In genomic region chr14:52922656-52923055, GRCh38 we compare ENCODE assay signal across 14 cellular contexts. TPM values are rescaled to one million over a fixed set of nuclear protein-coding genes. Genes with fewer than 3 reads are reported as not detected.
A peak's percentile ranks its signal among the peaks of the same experiment; 100 is the strongest.
DNase-seq lines count a peak whose midpoint lies in the region; ATAC-seq, FAIRE-seq and TF ChIP-seq lines count a peak whose summit lies in the region.
"Had no signal": no experiment of that assay in that cellular context is flagged by ENCODE, and none has a peak within 500 bp of the region (broad histone marks: within the 10 kb centered on the region; RNA-seq: fewer than 3 reads in every experiment).

No MANE protein-coding gene starts in this region.

- no peak for TF ChIP-seq POLR2A in erythroblast (IDR thresholded peaks at IDR 0.05; ENCODE audit: low read length)

- no peak for TF ChIP-seq CTCF in left ventricle myocardium inferior (IDR thresholded peaks at IDR 0.05; ENCODE audit: borderline replicate concordance)
- no peak for TF ChIP-seq CTCF in astrocyte (IDR thresholded peaks at IDR 0.05; ENCODE audit: insufficient read depth, low read depth, low read length)
- no peak for TF ChIP-seq CTCF in kidney (IDR thresholded peaks at IDR 0.05; ENCODE audit: borderline replicate concordance, extremely low read depth, insufficient read depth)

- H3K4me3 ChIP-seq in left ventricle myocardium inferior (no peak overlapping the region), astrocyte (ENCODE audit: insufficient read depth, low read depth, low read length) (no peak overlapping the region), kidney (ENCODE audit: low read length in 2 of 2) (no peak overlapping the region)
- H3K4me3 ChIP-seq: lung had no signal

- H3K79me2 ChIP-seq in astrocyte (ENCODE audit: insufficient read depth, low read length) = peaks cover 100% of the 10 kb centered on the region

- H3K9me3 Mint-ChIP-seq in astrocyte (ENCODE audit: unreplicated experiment) = no peaks in the 10 kb centered on the region

- no peak overlapping the region for H3K4me3 Mint-ChIP-seq in astrocyte (ENCODE audit: unreplicated experiment)

- H2AFZ ChIP-seq in astrocyte (ENCODE audit: low read depth, low read length) = no peak overlapping the region

- H3K27ac ChIP-seq in left ventricle myocardium inferior (replicated peaks) = peak overlapping the region; percentile 1
- H3K27ac ChIP-seq in astrocyte (ENCODE audit: low read depth, low read length) = peak overlapping the region; percentile 31
- peak overlapping the region; percentile 59 to 71 for H3K27ac ChIP-seq in kidney (ENCODE audit: low read depth in 2 of 2, low read length in 2 of 2)

- H4K20me1 ChIP-seq in astrocyte (ENCODE audit: insufficient read depth, low read length) = peaks cover 97% of the 10 kb centered on the region

- peaks cover 3% of the 10 kb centered on the region for H3K36me3 ChIP-seq in left ventricle myocardium inferior
- peaks cover 4% of the 10 kb centered on the region for H3K36me3 ChIP-seq in astrocyte (ENCODE audit: insufficient read depth, low read length)
- H3K36me3 ChIP-seq in kidney (ENCODE audit: control insufficient read depth in 1 of 2, insufficient read depth in 2 of 2, low read length in 2 of 2) = no peaks in the 10 kb centered on the region

- H3K9me3 ChIP-seq in left ventricle myocardium inferior (replicated peaks) (no peaks in the 10 kb centered on the region), astrocyte (ENCODE audit: insufficient read depth, low read depth, low read length) (no peaks in the 10 kb centered on the region), kidney (ENCODE audit: control insufficient read depth in 1 of 2, low read length in 2 of 2) (no peaks in the 10 kb centered on the region)

- H3K36me3 Mint-ChIP-seq in astrocyte (ENCODE audit: low read depth, unreplicated experiment) = peaks cover 11% of the 10 kb centered on the region

- H3K27me3 Mint-ChIP-seq in astrocyte (ENCODE audit: low read depth, unreplicated experiment) = no peaks in the 10 kb centered on the region

- DNase-seq in left ventricle myocardium inferior (no peak), Right ventricle myocardium superior (no peak), astrocyte (ENCODE audit: low read depth) (peak; percentile 83), kidney (no peak), SW480 (ENCODE audit: low spot score) (no peak), erythroblast (lab: John Stamatoyannopoulos, UW) (no peak)
- DNase-seq: activated CD4-positive, alpha-beta T cell treated with anti-CD3 and anti-CD28 coated beads, Interleukin-2, amount 50 U/mL, for 48 hours; NCI-H1436 treated with DMSO at 0.1 percent for 48 hours; NCI-H524 treated with DMSO at 0.1 percent for 48 hours; T1000 had no signal

- peaks cover 73% of the 10 kb centered on the region for H3K4me1 Mint-ChIP-seq in astrocyte (ENCODE audit: low read depth, unreplicated experiment)

- no peak overlapping the region for H3K27ac Mint-ChIP-seq in astrocyte (ENCODE audit: unreplicated experiment)

- ATAC-seq in Right ventricle myocardium superior (ENCODE audit: poor library complexity) (no peak), HG03108 (IDR thresholded peaks at IDR 0.05; ENCODE audit: unreplicated experiment) (no peak), HG03135 (IDR thresholded peaks at IDR 0.05; ENCODE audit: unreplicated experiment) (no peak)
- ATAC-seq: Right ventricle myocardium inferior had no signal

- peak overlapping the region; percentile 53 for H3K4me2 ChIP-seq in astrocyte (ENCODE audit: low read length)

- intact Hi-C loops in left ventricle myocardium inferior (cut with micrococcal nuclease) = no loop called here
- intact Hi-C loops in Right ventricle myocardium superior (cut with DNase I) = no loop called here
- intact Hi-C loops in kidney (cut with DNase I) = no loop called here

- FAIRE-seq in astrocyte (lab: Jason Lieb, UNC) = no peak
- FAIRE-seq in kidney (lab: Jason Lieb, UNC) = no peak

- H3K4me1 ChIP-seq in left ventricle myocardium inferior (peaks cover 100% of the 10 kb centered on the region), astrocyte (ENCODE audit: insufficient read depth, low read length) (peaks cover 55% of the 10 kb centered on the region), kidney (ENCODE audit: control insufficient read depth in 1 of 2, insufficient read depth in 1 of 2, low read depth in 1 of 2, low read length in 2 of 2) (peaks cover 35 to 62% of the 10 kb centered on the region in 2 donors)

- no peaks in the 10 kb centered on the region for H3K27me3 ChIP-seq in left ventricle myocardium inferior (ENCODE audit: low read depth)
- no peaks in the 10 kb centered on the region for H3K27me3 ChIP-seq in astrocyte (ENCODE audit: insufficient read depth, low read length)

- no peak overlapping the region for H3K9ac ChIP-seq in astrocyte (ENCODE audit: low read length)
- no peak overlapping the region for H3K9ac ChIP-seq in kidney (ENCODE audit: low read length in 2 of 2)

RNA-seq across cellular contexts. Expression of gene FERMT2, which starts 28.2 kb away (rescaled TPM):
- 91.9 TPM for total RNA-seq in left ventricle myocardium inferior
- total RNA-seq in Right ventricle myocardium superior = 116 TPM
- 324 and 364 TPM in 2 replicates for total RNA-seq in astrocyte
- 78.2 TPM for total RNA-seq in kidney
- 46.2 TPM for polyA plus RNA-seq in kidney (ENCODE audit: insufficient read depth, low read depth, low replicate concordance)

Comparison
In these comparisons a context has a peak if more than half of its experiments do, and no peak if none do; other contexts are left out.
1. H3K27ac ChIP-seq: peak in every context shown above with its lines; median percentile 65 in kidney; 31 in astrocyte; 1 in left ventricle myocardium inferior.